In genomic region chr3:129021140-129021551, GRCh38 we compare ENCODE assay signal across 2 cellular contexts.
TF ChIP-seq lines count a peak whose summit lies in the region.

No MANE protein-coding gene starts in this region.

TF ChIP-seq in IMR-90, 13 proteins besides CTCF, POLR2A, EP300 and RAD21:
- TF ChIP-seq MXI1 (IDR thresholded peaks at IDR 0.05; ENCODE audit: borderline replicate concordance, low read depth, low read length) (no peak), NFE2L2 (IDR thresholded peaks at IDR 0.05; ENCODE audit: low read depth, low read length) (no peak), MAFK (IDR thresholded peaks at IDR 0.05; ENCODE audit: low read depth, low read length) (no peak), CEBPB (IDR thresholded peaks at IDR 0.05; ENCODE audit: low read depth, low read length) (no peak)

TF ChIP-seq in WTC11, 78 proteins besides CTCF, POLR2A, EP300 and RAD21:
- TF ChIP-seq OVOL2 (CRISPR knock-in tag; IDR thresholded peaks at IDR 0.05; ENCODE audit: borderline replicate concordance) (no peak), ZNF423 (CRISPR knock-in tag; IDR thresholded peaks at IDR 0.05) (no peak), KAT7 (CRISPR knock-in tag; IDR thresholded peaks at IDR 0.05; ENCODE audit: borderline replicate concordance) (no peak), ZMAT4 (CRISPR knock-in tag; IDR thresholded peaks at IDR 0.05) (no peak), CDX4 (CRISPR knock-in tag; IDR thresholded peaks at IDR 0.05; ENCODE audit: borderline replicate concordance) (no peak), JAZF1 (CRISPR knock-in tag; IDR thresholded peaks at IDR 0.05) (no peak), HMGA2 (CRISPR knock-in tag; IDR thresholded peaks at IDR 0.05) (no peak), ZNF671 (CRISPR knock-in tag; IDR thresholded peaks at IDR 0.05) (no peak), NR3C1 (CRISPR knock-in tag; conservative IDR thresholded peaks at IDR 0.05; ENCODE audit: low read depth) (no peak), IRF2 (CRISPR knock-in tag; IDR thresholded peaks at IDR 0.05; ENCODE audit: borderline replicate concordance, low read depth) (no peak), ZBTB43 (CRISPR knock-in tag; IDR thresholded peaks at IDR 0.05) (no peak), E2F5 (CRISPR knock-in tag; IDR thresholded peaks at IDR 0.05) (no peak)
